Comparison of ENCODE assay signal across 8 cellular contexts in the genomic region with DNA sequence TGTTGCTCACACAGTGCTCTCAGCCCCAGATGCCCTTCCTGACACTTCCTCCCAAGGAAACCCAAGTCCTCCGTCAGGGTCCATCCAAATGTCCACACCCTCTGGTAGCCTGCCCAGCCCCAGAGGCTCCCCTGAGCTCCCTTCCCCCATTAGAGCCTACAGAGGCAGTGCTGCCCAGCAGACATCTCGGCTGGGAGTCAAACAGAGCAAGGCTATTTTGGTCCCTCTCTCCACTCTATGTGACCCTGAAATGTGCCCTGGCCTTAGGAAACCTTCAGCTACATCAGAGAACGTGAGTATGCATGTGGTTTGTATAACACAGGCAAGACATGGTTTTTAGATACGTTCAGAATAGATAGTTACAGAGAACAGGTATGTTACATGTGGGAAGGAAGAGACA.
DNase-seq lines count a peak whose midpoint lies in the region; ATAC-seq and TF ChIP-seq lines count a peak whose summit lies in the region.
"Not testable (repeated sequence)": the region's sequence is repeated elsewhere in the genome, so short reads cannot be mapped to it uniquely, and the experiment has no call there.

No MANE protein-coding gene starts in this region.

- not testable (repeated sequence) for H3K36me3 ChIP-seq in BLaER1; Karpas-422 (ENCODE audit: insufficient read depth, low read length); heart left ventricle; neutrophil; upper lobe of right lung

- peaks cover 39% of the 10 kb centered on the region for H3K4me1 Mint-ChIP-seq in dendritic cell treated with granulocyte-macrophage colony-stimulating factor and Interleukin-4, amounts not matched to agents 40 ng/mL and 50 ng/mL, for 4 days (ENCODE audit: low read depth)

- H3K27me3 Mint-ChIP-seq in dendritic cell treated with granulocyte-macrophage colony-stimulating factor and Interleukin-4, amounts not matched to agents 40 ng/mL and 50 ng/mL, for 4 days: not testable (repeated sequence)

- not testable (repeated sequence) for H3K27ac ChIP-seq in BLaER1; Karpas-422 (ENCODE audit: low read length); heart left ventricle; upper lobe of right lung
- peak overlapping the region; percentile 79 for H3K27ac ChIP-seq in neutrophil

- H3K27ac Mint-ChIP-seq in dendritic cell treated with granulocyte-macrophage colony-stimulating factor and Interleukin-4, amounts not matched to agents 40 ng/mL and 50 ng/mL, for 4 days: peak overlapping the region; percentile 39

- peak; percentile 14 for DNase-seq in Karpas-422
- DNase-seq in heart left ventricle; left ventricle myocardium superior; left lobe of liver (ENCODE audit: low spot score); upper lobe of right lung: not testable (repeated sequence)

- 20 to 29% (median 22%) methylated on average over 3 to 4 of the region's 4 CpGs for WGBS in heart left ventricle, 4 donors

- intact Hi-C loops in dendritic cell treated with granulocyte-macrophage colony-stimulating factor and Interleukin-4, amounts not matched to agents 40 ng/mL and 50 ng/mL, for 4 days (cut with micrococcal nuclease); heart left ventricle (cut with DNase I); left ventricle myocardium superior (cut with micrococcal nuclease); upper lobe of right lung (cut with DNase I): not testable (repeated sequence)

- peak; percentile 93 to 95 (median 94) for ATAC-seq in heart left ventricle
- ATAC-seq in left ventricle myocardium superior: peak; percentile 96
- ATAC-seq in left lobe of liver: peak; percentile 28
- ATAC-seq in upper lobe of right lung: peak; percentile 29

- H3K9ac ChIP-seq in BLaER1; Karpas-422 (ENCODE audit: low read length): not testable (repeated sequence)

- not testable (repeated sequence) for H3K27me3 ChIP-seq in BLaER1; Karpas-422 (ENCODE audit: low read length); heart left ventricle; neutrophil; upper lobe of right lung

- H3K36me3 Mint-ChIP-seq in dendritic cell treated with granulocyte-macrophage colony-stimulating factor and Interleukin-4, amounts not matched to agents 40 ng/mL and 50 ng/mL, for 4 days (ENCODE audit: low read depth): not testable (repeated sequence)

- H4K20me1 ChIP-seq in BLaER1; Karpas-422 (ENCODE audit: insufficient read depth, low read depth, low read length): not testable (repeated sequence)

- H3K4me1 ChIP-seq in BLaER1 (peaks cover 15% of the 10 kb centered on the region), neutrophil (ENCODE audit: control insufficient read depth in 1 of 2, insufficient read depth in 1 of 2, low read depth in 1 of 2, low read length in 1 of 2) (peaks cover 28 to 42% of the 10 kb centered on the region in 2 experiments)
- not testable (repeated sequence) for H3K4me1 ChIP-seq in Karpas-422 (ENCODE audit: low read length); heart left ventricle; upper lobe of right lung

- H3K4me3 ChIP-seq in BLaER1; Karpas-422 (ENCODE audit: low read length); heart left ventricle; upper lobe of right lung: not testable (repeated sequence)
- peak overlapping the region; percentile 47 to 51 for H3K4me3 ChIP-seq in neutrophil (ENCODE audit: low read depth in 1 of 2, low read length in 1 of 2)

- H3K79me2 ChIP-seq in Karpas-422 (ENCODE audit: low read length): not testable (repeated sequence)

- not testable (repeated sequence) for H3K9me3 Mint-ChIP-seq in dendritic cell treated with granulocyte-macrophage colony-stimulating factor and Interleukin-4, amounts not matched to agents 40 ng/mL and 50 ng/mL, for 4 days

- H3K4me2 ChIP-seq in BLaER1: peak overlapping the region; percentile 47; the same call in 1 of the 2 replicates
- not testable (repeated sequence) for H3K4me2 ChIP-seq in Karpas-422 (ENCODE audit: low read depth, low read length, poor library complexity, severe bottlenecking)

- not testable (repeated sequence) for H3K9me2 ChIP-seq in Karpas-422 (replicated peaks; ENCODE audit: insufficient read depth, low read length)

- H3K9me3 ChIP-seq in BLaER1; Karpas-422 (ENCODE audit: low read length); heart left ventricle; neutrophil; upper lobe of right lung: not testable (repeated sequence)

- TF ChIP-seq POLR2A in heart left ventricle (IDR thresholded peaks at IDR 0.05): not testable (repeated sequence)

- not testable (repeated sequence) for H3K4me3 Mint-ChIP-seq in dendritic cell treated with granulocyte-macrophage colony-stimulating factor and Interleukin-4, amounts not matched to agents 40 ng/mL and 50 ng/mL, for 4 days

- TF ChIP-seq CTCF in heart left ventricle (IDR thresholded peaks at IDR 0.05); neutrophil (IDR thresholded peaks at IDR 0.05); upper lobe of right lung (IDR thresholded peaks at IDR 0.05): not testable (repeated sequence)

- H2AFZ ChIP-seq in Karpas-422 (ENCODE audit: low read length): not testable (repeated sequence)

Comparison
In these comparisons a context has a peak if more than half of its experiments do, and no peak if none do; other contexts are left out.
1. ATAC-seq: peak in every context shown above with its lines; median percentile 96 in left ventricle myocardium superior; 94 in heart left ventricle; 29 in upper lobe of right lung; 28 in left lobe of liver.